10 cellular contexts compared by ENCODE assay signal in genomic region chr16:47713225-47713595, GRCh38.
DNase-seq lines count a peak whose midpoint lies in the region; ATAC-seq and TF ChIP-seq lines count a peak whose summit lies in the region.
"Had no signal": no experiment of that assay in that cellular context is flagged by ENCODE, and none has a peak within 500 bp of the region (broad histone marks: within the 10 kb centered on the region; RNA-seq: fewer than 3 reads in every experiment).

No MANE protein-coding gene starts in this region.

- no peak overlapping the region for H2AK5ac ChIP-seq in H9 (ENCODE audit: insufficient read length, low read length)

- no peak overlapping the region for H2BK20ac ChIP-seq in H9 (ENCODE audit: low read depth, low read length, poor library complexity, severe bottlenecking)

- DNase-seq in UCSD-AML1 (lab: John Stamatoyannopoulos, UW; ENCODE audit: unreplicated experiment): peak; percentile 16
- peak; percentile 8 to 82 for DNase-seq in lung microvascular endothelial cell (ENCODE audit: low read depth in 2 of 2)
- no peak for DNase-seq in H9
- no peak for DNase-seq in tibial artery
- DNase-seq in retina: no peak
- DNase-seq: naive B cell had no signal

- H3K79me1 ChIP-seq in H9 (ENCODE audit: insufficient read depth, low read depth, low read length, poor library complexity, severe bottlenecking): no peaks in the 10 kb centered on the region

- no peak overlapping the region for H4K91ac ChIP-seq in H9 (ENCODE audit: insufficient read length, low read depth, low read length)

- intact Hi-C loops in tibial artery (cut with DNase I; ENCODE audit: low total_unique reads): no loop called here

- no peaks in the 10 kb centered on the region for H3K27me3 Mint-ChIP-seq in H9 (ENCODE audit: low read depth)

- no peak for TF ChIP-seq CTCF in H9 (conservative IDR thresholded peaks at IDR 0.05)
- no peak for TF ChIP-seq CTCF in tibial artery (IDR thresholded peaks at IDR 0.05)

- H2BK12ac ChIP-seq in H9 (ENCODE audit: insufficient read length, low read depth, low read length): no peak overlapping the region

- H3K9ac ChIP-seq in H9 (ENCODE audit: extremely low read depth, insufficient read length, low read length): no peak overlapping the region

- peak overlapping the region in 1 of 3 experiments; percentile 6; a peak in 1 of 7 replicates for H3K27ac Mint-ChIP-seq in H9

- H2BK5ac ChIP-seq in H9 (ENCODE audit: insufficient read length, low read length): no peak overlapping the region

- H3K4me1 ChIP-seq in H9 (ENCODE audit: insufficient read depth, low read length): no peaks in the 10 kb centered on the region
- no peaks in the 10 kb centered on the region for H3K4me1 ChIP-seq in tibial artery

- H3K27me3 ChIP-seq in H9 (ENCODE audit: insufficient read depth, low read length) (no peaks in the 10 kb centered on the region), tibial artery (no peaks in the 10 kb centered on the region)

- H3K36me3 ChIP-seq in tibial artery: no peaks in the 10 kb centered on the region

- no peaks in the 10 kb centered on the region for H3K23me2 ChIP-seq in H9 (ENCODE audit: insufficient read length, low read depth, low read length, poor library complexity, severe bottlenecking)

- no peak overlapping the region for H2BK120ac ChIP-seq in H9 (ENCODE audit: low read depth, low read length, poor library complexity, severe bottlenecking)

- no peaks in the 10 kb centered on the region for H3K36me3 Mint-ChIP-seq in H9 (ENCODE audit: insufficient read depth in 1 of 3, low read depth in 3 of 3)
- H3K36me3 Mint-ChIP-seq: naive B cell had no signal

- H3K9me3 ChIP-seq in H9 (ENCODE audit: control insufficient read depth, low read depth, low read length): no peaks in the 10 kb centered on the region
- H3K9me3 ChIP-seq in tibial artery: no peaks in the 10 kb centered on the region

- no peak overlapping the region for H3K4me3 ChIP-seq in tibial artery

- no peaks in the 10 kb centered on the region; a peak in 1 of 5 replicates for H3K9me3 Mint-ChIP-seq in H9
- H3K9me3 Mint-ChIP-seq: naive B cell had no signal

- H4K8ac ChIP-seq in H9 (replicated peaks; ENCODE audit: insufficient read length, low read depth, low read length): no peak overlapping the region

- H3K23ac ChIP-seq in H9 (ENCODE audit: insufficient read length, low read depth, low read length): no peak overlapping the region

- H3K27ac ChIP-seq in H9 (ENCODE audit: insufficient read length, low read depth, low read length) (no peak overlapping the region), tibial artery (no peak overlapping the region)

- peaks cover 3 to 8% of the 10 kb centered on the region in 2 experiments; a peak in 3 of 4 replicates for H3K4me1 Mint-ChIP-seq in H9

- H2BK15ac ChIP-seq in H9 (ENCODE audit: low read depth, low read length): no peak overlapping the region

- no peak overlapping the region for H3T11ph ChIP-seq in H9 (ENCODE audit: low read length)

- H4K5ac ChIP-seq in H9 (ENCODE audit: insufficient read length, low read depth, low read length): no peak overlapping the region

- no CpG with 5 or more reads among the region's 6 CpGs for WGBS in H9 (ENCODE audit: extremely low coverage, insufficient read length, low lambda C conversion rate)

- H3K79me2 ChIP-seq in H9 (ENCODE audit: insufficient read depth, low read length): no peaks in the 10 kb centered on the region

- no peak overlapping the region for H3K4ac ChIP-seq in H9 (ENCODE audit: low read depth, low read length)

- H4K20me1 ChIP-seq in H9 (ENCODE audit: control insufficient read depth, insufficient read depth, insufficient read length): no peaks in the 10 kb centered on the region

- H2AFZ ChIP-seq in H9 (ENCODE audit: low read length): no peak overlapping the region

- no peak overlapping the region for H3K4me3 Mint-ChIP-seq in H9
- H3K4me3 Mint-ChIP-seq: naive B cell had no signal

- no peak overlapping the region for H3K18ac ChIP-seq in H9 (ENCODE audit: insufficient read length, low read depth, low read length)

- H3K4me2 ChIP-seq in H9 (ENCODE audit: insufficient read depth, insufficient read length, low read length): no peak overlapping the region

- ATAC-seq in GM18511 (IDR thresholded peaks at IDR 0.05; ENCODE audit: unreplicated experiment) (peak; percentile 90), HG02884 (IDR thresholded peaks at IDR 0.05; ENCODE audit: unreplicated experiment) (peak; percentile 74), GM18870 (IDR thresholded peaks at IDR 0.05; ENCODE audit: unreplicated experiment) (no peak)
- ATAC-seq: HCT116 had no signal

- no peak overlapping the region for H3K56ac ChIP-seq in H9 (ENCODE audit: insufficient read length, low read depth, low read length)

- no peak overlapping the region for H3K14ac ChIP-seq in H9 (ENCODE audit: insufficient read depth, low read length)

Comparison
In these comparisons a context has a peak if more than half of its experiments do, and no peak if none do; other contexts are left out.
1. DNase-seq: peak in UCSD-AML1 (single experiment) and lung microvascular endothelial cell (2 of 2); none in H9 (single experiment), tibial artery (0 of 2) and retina (single experiment).